32 cellular contexts compared by ENCODE assay signal in the genomic region with DNA sequence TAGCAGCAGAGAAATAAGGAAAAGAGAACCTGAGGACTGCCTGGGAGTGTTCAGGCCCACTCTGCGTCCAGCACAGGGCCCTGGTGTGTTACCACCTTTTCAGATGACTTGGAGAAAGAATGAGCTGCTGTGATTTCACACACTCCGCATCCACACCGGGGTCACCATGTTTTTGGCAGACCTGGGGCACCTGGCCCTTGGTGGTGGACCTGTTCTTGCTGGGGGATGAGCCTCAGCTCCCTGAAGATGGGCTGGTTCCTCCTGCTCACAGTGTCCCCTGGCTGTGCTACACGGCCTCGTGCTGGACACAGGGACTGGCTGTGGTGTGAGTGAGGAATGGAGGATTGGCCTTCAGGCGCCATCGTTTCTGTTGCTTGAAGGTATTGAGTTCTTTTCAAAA.
"Had no signal": no experiment of that assay in that cellular context is flagged by ENCODE, and none has a peak within 500 bp of the region (broad histone marks: within the 10 kb centered on the region; RNA-seq: fewer than 3 reads in every experiment).

No MANE protein-coding gene starts in this region.

- H3K36me3 Mint-ChIP-seq: activated CD8-positive, alpha-beta memory T cell treated with anti-CD3 and anti-CD28 coated beads, Interleukin-2, amount 10 ng/mL, durations not matched to agents 7 days and 5 days; activated naive CD4-positive, alpha-beta T cell treated with anti-CD3 and anti-CD28 coated beads, Interleukin-2, amount 10 ng/mL, durations not matched to agents 7 days and 5 days; activated naive CD4-positive, alpha-beta T cell treated with anti-CD3 and anti-CD28 coated beads, Interleukin-2, amount 50 U/mL, for 24 hours; activated naive CD8-positive, alpha-beta T cell; activated naive CD8-positive, alpha-beta T cell treated with anti-CD3 and anti-CD28 coated beads, Interleukin-2, amount 10 ng/mL, durations not matched to agents 7 days and 5 days; brain had no signal

- H3K9me3 Mint-ChIP-seq: activated CD4-positive, alpha-beta memory T cell treated with anti-CD3 and anti-CD28 coated beads, Interleukin-2, amount 10 ng/mL, durations not matched to agents 7 days and 5 days; activated CD4-positive, alpha-beta T cell treated with anti-CD3 and anti-CD28 coated beads, Interleukin-2, amount 10 ng/mL, durations not matched to agents 7 days and 5 days; activated naive CD4-positive, alpha-beta T cell treated with anti-CD3 and anti-CD28 coated beads, Interleukin-2, amount 10 ng/mL, durations not matched to agents 7 days and 5 days; activated naive CD4-positive, alpha-beta T cell treated with anti-CD3 and anti-CD28 coated beads, Interleukin-2, amount 50 U/mL, for 24 hours; activated naive CD8-positive, alpha-beta T cell treated with anti-CD3 and anti-CD28 coated beads, Interleukin-2, amount 10 ng/mL, durations not matched to agents 7 days and 5 days; activated naive CD8-positive, alpha-beta T cell treated with anti-CD3 and anti-CD28 coated beads, Interleukin-2, amount 50 U/mL, for 24 hours; activated T-cell treated with anti-CD3 and anti-CD28 coated beads, Interleukin-2, amount 50 U/mL, for 24 hours; activated T-helper 2 cell treated with anti-CD3 and anti-CD28 coated beads, Interferon-gamma antibody, Interleukin-2, Interleukin-4, amounts not matched to agents 10 μg/mL and 5 μg/mL and 100 μg/mL, durations not matched to agents 14 hours and 24 hours and 36 hours; T-helper 1 cell treated with Interleukin-12 subunit alpha and Interleukin-12 subunit beta and Interleukin-4 antibody, amounts not matched to agents 30 μg/mL and 1 μg/mL, for 36 hours; T-helper 2 cell treated with Interferon-gamma antibody and Interleukin-4, amounts not matched to agents 5 μg/mL and 100 μg/mL, for 36 hours had no signal

- H3K27ac Mint-ChIP-seq: activated CD4-positive, alpha-beta memory T cell treated with anti-CD3 and anti-CD28 coated beads, Interleukin-2, amount 10 ng/mL, durations not matched to agents 7 days and 5 days; activated CD4-positive, alpha-beta T cell treated with anti-CD3 and anti-CD28 coated beads for 36 hours; activated CD4-positive, alpha-beta T cell treated with anti-CD3 and anti-CD28 coated beads, Interleukin-2, amount 10 ng/mL, durations not matched to agents 7 days and 5 days; activated CD8-positive, alpha-beta T cell treated with anti-CD3 and anti-CD28 coated beads, Interleukin-2, amount 10 ng/mL, durations not matched to agents 7 days and 5 days; activated naive CD4-positive, alpha-beta T cell treated with anti-CD3 and anti-CD28 coated beads, Interleukin-2, amount 10 ng/mL, durations not matched to agents 7 days and 5 days; activated naive CD4-positive, alpha-beta T cell treated with anti-CD3 and anti-CD28 coated beads, Interleukin-2, amount 50 U/mL, for 24 hours; activated naive CD8-positive, alpha-beta T cell; activated naive CD8-positive, alpha-beta T cell treated with anti-CD3 and anti-CD28 coated beads, Interleukin-2, amount 10 ng/mL, durations not matched to agents 7 days and 5 days; activated naive CD8-positive, alpha-beta T cell treated with anti-CD3 and anti-CD28 coated beads, Interleukin-2, amount 50 U/mL, for 24 hours; activated T-cell treated with anti-CD3 and anti-CD28 coated beads, Interleukin-2, amount 50 U/mL, for 24 hours; activated T-helper 2 cell treated with anti-CD3 and anti-CD28 coated beads, Interferon-gamma antibody, Interleukin-2, Interleukin-4, amounts not matched to agents 10 μg/mL and 5 μg/mL and 100 μg/mL, durations not matched to agents 14 hours and 24 hours and 36 hours; brain; T-helper 1 cell treated with Interleukin-12 subunit alpha and Interleukin-12 subunit beta and Interleukin-4 antibody, amounts not matched to agents 30 μg/mL and 1 μg/mL, for 36 hours; T-helper 2 cell treated with Interferon-gamma antibody and Interleukin-4, amounts not matched to agents 5 μg/mL and 100 μg/mL, for 36 hours had no signal

- DNase-seq: activated CD4-positive, alpha-beta memory T cell treated with anti-CD3 and anti-CD28 coated beads, Interleukin-2, amount 10 ng/mL, durations not matched to agents 7 days and 5 days; activated CD4-positive, alpha-beta T cell treated with anti-CD3 and anti-CD28 coated beads for 1 hour; activated CD4-positive, alpha-beta T cell treated with anti-CD3 and anti-CD28 coated beads for 36 hours; activated CD4-positive, alpha-beta T cell treated with anti-CD3 and anti-CD28 coated beads for 48 hours; activated CD4-positive, alpha-beta T cell treated with anti-CD3 and anti-CD28 coated beads, Interleukin-2, amount 10 ng/mL, durations not matched to agents 7 days and 5 days; activated CD4-positive, alpha-beta T cell treated with anti-CD3 and anti-CD28 coated beads, Interleukin-2, amount 50 U/mL, for 48 hours; activated CD4-positive, CD25-positive, alpha-beta regulatory T cell; activated CD8-positive, alpha-beta memory T cell treated with anti-CD3 and anti-CD28 coated beads for 24 hours; activated CD8-positive, alpha-beta memory T cell treated with anti-CD3 and anti-CD28 coated beads, Interleukin-2, amount 10 ng/mL, durations not matched to agents 7 days and 5 days; activated CD8-positive, alpha-beta memory T cell treated with anti-CD3 and anti-CD28 coated beads, Interleukin-2, amount 50 U/mL, for 48 hours; activated CD8-positive, alpha-beta T cell treated with anti-CD3 and anti-CD28 coated beads, Interleukin-2, amount 10 ng/mL, durations not matched to agents 7 days and 5 days; activated effector memory CD4-positive, alpha-beta T cell treated with Interleukin-2 at 50 U/mL for 16 hours; activated gamma-delta T cell; activated naive CD4-positive, alpha-beta T cell treated with anti-CD3 and anti-CD28 coated beads, Interleukin-2, amount 10 ng/mL, durations not matched to agents 7 days and 5 days; activated naive CD4-positive, alpha-beta T cell treated with Interleukin-2 at 50 U/mL for 16 hours; activated naive CD8-positive, alpha-beta T cell treated with anti-CD3 and anti-CD28 coated beads, Interleukin-2, amount 10 ng/mL, durations not matched to agents 7 days and 5 days; activated naive CD8-positive, alpha-beta T cell treated with anti-CD3 and anti-CD28 coated beads, Interleukin-2, amount 50 U/mL, for 24 hours; activated T-cell treated with anti-CD3 and anti-CD28 coated beads, Interleukin-2, amount 50 U/mL, for 24 hours; activated T-cell treated with anti-CD3 and anti-CD28 coated beads, Interleukin-2, amount 50 U/mL, for 48 hours; amygdala; anterior cingulate cortex; caudate nucleus; T-helper 1 cell; T-helper 2 cell; T-helper 9 cell had no signal

- ATAC-seq: activated CD4-positive, alpha-beta T cell treated with anti-CD3 and anti-CD28 coated beads for 36 hours; activated CD4-positive, CD25-positive, alpha-beta regulatory T cell treated with anti-CD3 and anti-CD28 coated beads, Interleukin-2, amount 50 U/mL, for 24 hours; activated CD8-positive, alpha-beta memory T cell treated with anti-CD3 and anti-CD28 coated beads, Interleukin-2, amount 10 ng/mL, durations not matched to agents 7 days and 5 days; activated CD8-positive, alpha-beta T cell treated with anti-CD3 and anti-CD28 coated beads, Interleukin-2, amount 10 ng/mL, durations not matched to agents 7 days and 5 days; activated naive CD8-positive, alpha-beta T cell treated with anti-CD3 and anti-CD28 coated beads, Interleukin-2, amount 50 U/mL, for 24 hours had no signal

- H3K4me1 Mint-ChIP-seq: activated CD4-positive, alpha-beta memory T cell treated with anti-CD3 and anti-CD28 coated beads, Interleukin-2, amount 10 ng/mL, durations not matched to agents 7 days and 5 days; activated naive CD4-positive, alpha-beta T cell treated with anti-CD3 and anti-CD28 coated beads, Interleukin-2, amount 10 ng/mL, durations not matched to agents 7 days and 5 days had no signal

- H3K4me3 Mint-ChIP-seq: activated CD4-positive, alpha-beta memory T cell treated with anti-CD3 and anti-CD28 coated beads, Interleukin-2, amount 10 ng/mL, durations not matched to agents 7 days and 5 days; activated CD4-positive, alpha-beta T cell treated with anti-CD3 and anti-CD28 coated beads for 36 hours; activated CD4-positive, alpha-beta T cell treated with anti-CD3 and anti-CD28 coated beads, Interleukin-2, amount 10 ng/mL, durations not matched to agents 7 days and 5 days; activated CD8-positive, alpha-beta memory T cell treated with anti-CD3 and anti-CD28 coated beads, Interleukin-2, amount 10 ng/mL, durations not matched to agents 7 days and 5 days; activated CD8-positive, alpha-beta T cell treated with anti-CD3 and anti-CD28 coated beads, Interleukin-2, amount 10 ng/mL, durations not matched to agents 7 days and 5 days; activated naive CD4-positive, alpha-beta T cell treated with anti-CD3 and anti-CD28 coated beads, Interleukin-2, amount 10 ng/mL, durations not matched to agents 7 days and 5 days; activated naive CD4-positive, alpha-beta T cell treated with anti-CD3 and anti-CD28 coated beads, Interleukin-2, amount 50 U/mL, for 24 hours; activated naive CD8-positive, alpha-beta T cell; activated naive CD8-positive, alpha-beta T cell treated with anti-CD3 and anti-CD28 coated beads, Interleukin-2, amount 10 ng/mL, durations not matched to agents 7 days and 5 days; activated naive CD8-positive, alpha-beta T cell treated with anti-CD3 and anti-CD28 coated beads, Interleukin-2, amount 50 U/mL, for 24 hours; activated T-cell treated with anti-CD3 and anti-CD28 coated beads, Interleukin-2, amount 50 U/mL, for 24 hours; brain; T-helper 1 cell treated with Interleukin-12 subunit alpha and Interleukin-12 subunit beta and Interleukin-4 antibody, amounts not matched to agents 30 μg/mL and 1 μg/mL, for 36 hours; T-helper 2 cell treated with Interferon-gamma antibody and Interleukin-4, amounts not matched to agents 5 μg/mL and 100 μg/mL, for 36 hours had no signal
